1 cellular context compared by ENCODE assay signal in genomic region chr6:142570221-142570671, GRCh38.
TF ChIP-seq lines count a peak whose summit lies in the region.

No MANE protein-coding gene starts in this region.

TF ChIP-seq in GM23338, 12 proteins besides CTCF, POLR2A, EP300 and RAD21 (continued from another document):
- TF ChIP-seq REST (IDR thresholded peaks at IDR 0.05; ENCODE audit: unreplicated experiment) = no peak
